8 cellular contexts compared by ENCODE assay signal in genomic region chr1:103525114-103525606, GRCh38. TPM values are rescaled to one million over a fixed set of nuclear protein-coding genes. Genes with fewer than 3 reads are reported as not detected.
DNase-seq lines count a peak whose midpoint lies in the region; ATAC-seq and TF ChIP-seq lines count a peak whose summit lies in the region.

No MANE protein-coding gene starts in this region.

- ATAC-seq in GM21619 (IDR thresholded peaks at IDR 0.05; ENCODE audit: unreplicated experiment) (peak; percentile 47), upper lobe of right lung (peak; percentile 90)
- peak; percentile 23 for ATAC-seq in effector memory CD8-positive, alpha-beta T cell (replicated peaks)

- H3K27ac ChIP-seq in SJSA1: no peak overlapping the region
- H3K27ac ChIP-seq in upper lobe of right lung: no peak overlapping the region

- intact Hi-C loops in upper lobe of right lung (cut with DNase I): no loop called here

- H3K9me3 ChIP-seq in SJSA1 (replicated peaks) (no peaks in the 10 kb centered on the region), upper lobe of right lung (no peaks in the 10 kb centered on the region)

- DNase-seq in SIG-M5 treated with dmso at 0.1 percent for 504 hours (lab: John Stamatoyannopoulos, UW; ENCODE audit: unreplicated experiment) (peak; percentile 17), SIG-M5 (lab: John Stamatoyannopoulos, UW) (no peak), HT1080 (ENCODE audit: low read depth) (peak; percentile 22), SJSA1 (ENCODE audit: low read depth in 1 of 2, low spot score in 2 of 2) (peak in 1 of 2 experiments; percentile 63), lung microvascular endothelial cell (ENCODE audit: low read depth in 2 of 2) (peak; percentile 45 to 50), upper lobe of right lung (no peak)
- DNase-seq in effector memory CD8-positive, alpha-beta T cell: peak in 1 of 3 experiments; percentile 46

- peak overlapping the region; percentile 98 for H3K4me3 Mint-ChIP-seq in effector memory CD8-positive, alpha-beta T cell

- peaks cover 17% of the 10 kb centered on the region for H3K36me3 Mint-ChIP-seq in effector memory CD8-positive, alpha-beta T cell (ENCODE audit: insufficient read depth)

- H3K4me3 ChIP-seq in SJSA1: peak overlapping the region; percentile 68
- H3K4me3 ChIP-seq in upper lobe of right lung: peak overlapping the region; percentile 40

- H3K36me3 ChIP-seq in SJSA1 (peaks cover 18% of the 10 kb centered on the region), upper lobe of right lung (peaks cover 18% of the 10 kb centered on the region)

- no peak for TF ChIP-seq CTCF in upper lobe of right lung (IDR thresholded peaks at IDR 0.05)

- no peaks in the 10 kb centered on the region for H3K27me3 Mint-ChIP-seq in effector memory CD8-positive, alpha-beta T cell

- H3K27me3 ChIP-seq in SJSA1 (replicated peaks) (no peaks in the 10 kb centered on the region), upper lobe of right lung (no peaks in the 10 kb centered on the region)

- H3K9me3 Mint-ChIP-seq in effector memory CD8-positive, alpha-beta T cell: no peaks in the 10 kb centered on the region

- H3K4me1 ChIP-seq in SJSA1 (replicated peaks) (peaks cover 5% of the 10 kb centered on the region), upper lobe of right lung (peaks cover 20% of the 10 kb centered on the region)

- H3K27ac Mint-ChIP-seq in effector memory CD8-positive, alpha-beta T cell: peak overlapping the region; percentile 97 to 99

- peaks cover 21 to 37% of the 10 kb centered on the region in 2 donors for H3K4me1 Mint-ChIP-seq in effector memory CD8-positive, alpha-beta T cell (ENCODE audit: low read depth in 2 of 2)

RNA-seq across cellular contexts. Expression of gene RNPC3, which starts 0.3 kb away (rescaled TPM):
- total RNA-seq in HT1080 (2014; rRNA removed; shearing (Covaris generic)): 4.1 and 7.4 TPM in 2 replicates
- polyA plus RNA-seq in HT1080 (2015; cell fraction: cytosol; rRNA removed): 5.5 and 8.5 TPM in 2 replicates
- 51.0 and 61.1 TPM in 2 replicates for polyA plus RNA-seq in HT1080 (2015; cell fraction: nucleus; rRNA removed)
- 3.5 and 5.1 TPM in 2 replicates for total RNA-seq in SJSA1 (2014; rRNA removed; shearing (Covaris generic))
- total RNA-seq in lung microvascular endothelial cell (3.3 and 4.8 TPM in 2 replicates), upper lobe of right lung (35.4 TPM)

RNA-seq across cellular contexts. Expression of gene AMY2B, which starts 46.2 kb away (rescaled TPM):
- 0.39 and 2.0 TPM in 2 replicates for total RNA-seq in HT1080 (2014; rRNA removed; shearing (Covaris generic))
- polyA plus RNA-seq in HT1080 (2015; cell fraction: cytosol; rRNA removed): 0.33 and 0.52 TPM in 2 replicates
- 10.9 and 11.4 TPM in 2 replicates for polyA plus RNA-seq in HT1080 (2015; cell fraction: nucleus; rRNA removed)
- 0.42 TPM in 1 of 2 replicates, not detected in the other for total RNA-seq in SJSA1 (2014; rRNA removed; shearing (Covaris generic))
- total RNA-seq in lung microvascular endothelial cell (0.65 and 1.8 TPM in 2 replicates), upper lobe of right lung (25.4 TPM)

Comparison
In these comparisons a context has a peak if more than half of its experiments do, and no peak if none do; other contexts are left out.
1. DNase-seq: peak in SIG-M5 treated with dmso at 0.1 percent for 504 hours (single experiment), HT1080 (single experiment) and lung microvascular endothelial cell (2 of 2); none in SIG-M5 (single experiment) and upper lobe of right lung (single experiment).
2. ATAC-seq: peak in every context shown above with its lines; median percentile 90 in upper lobe of right lung; 47 in GM21619; 23 in effector memory CD8-positive, alpha-beta T cell.